In genomic region chr19:10686661-10687517, GRCh38 we compare ENCODE assay signal across 11 cellular contexts. TPM values are rescaled to one million over a fixed set of nuclear protein-coding genes. Genes with fewer than 3 reads are reported as not detected.
A peak's percentile ranks its signal among the peaks of the same experiment; 100 is the strongest.
DNase-seq lines count a peak whose midpoint lies in the region; ATAC-seq and TF ChIP-seq lines count a peak whose summit lies in the region.
"Had no signal": no experiment of that assay in that cellular context is flagged by ENCODE, and none has a peak within 500 bp of the region (broad histone marks: within the 10 kb centered on the region; RNA-seq: fewer than 3 reads in every experiment).

No MANE protein-coding gene starts in this region.

- no peak for TF ChIP-seq EP300 in sigmoid colon (IDR thresholded peaks at IDR 0.05)

- no peak overlapping the region for H3K9ac ChIP-seq in mammary epithelial cell (ENCODE audit: insufficient read depth, low read length)

- H3K4me2 ChIP-seq in mammary epithelial cell (ENCODE audit: insufficient read depth, low read depth, low read length): no peak overlapping the region

- peaks cover 40% of the 10 kb centered on the region for H3K79me2 ChIP-seq in mammary epithelial cell (ENCODE audit: insufficient read depth, low read length)

- in situ Hi-C loops in mammary epithelial cell (cut with MboI; ENCODE audit: low sequenced_read_pairs in 2 of 2): no loop called here

- intact Hi-C loops in mammary epithelial cell (cut with micrococcal nuclease): no loop called here
- intact Hi-C loops in breast epithelium (cut with DNase I; ENCODE audit: low total_unique reads): no loop called here
- intact Hi-C loops in vagina (cut with DNase I): no loop called here
- intact Hi-C loops in sigmoid colon (cut with DNase I): no loop called here

- H4K20me1 ChIP-seq in mammary epithelial cell (ENCODE audit: insufficient read depth, low read length): no peaks in the 10 kb centered on the region

- ATAC-seq in HG02840 (IDR thresholded peaks at IDR 0.05; ENCODE audit: low FRiP score, unreplicated experiment): no peak

- BruUV-seq in mammary epithelial cell (replicated peaks; lab: Mats Ljungman, UMichigan): no TSS peak

- H3K4me1 ChIP-seq in mammary epithelial cell (ENCODE audit: insufficient read depth, low read length) (no peaks in the 10 kb centered on the region), breast epithelium (no peaks in the 10 kb centered on the region), vagina (peaks cover 14% of the 10 kb centered on the region), sigmoid colon (no peaks in the 10 kb centered on the region)

- H3K4me3 ChIP-seq in mammary epithelial cell (replicated peaks in 1 of 3; ENCODE audit: insufficient read depth in 1 of 3, low read depth in 2 of 3, low read length in 3 of 3): no peak overlapping the region
- no peak overlapping the region for H3K4me3 ChIP-seq in breast epithelium
- no peak overlapping the region for H3K4me3 ChIP-seq in epithelial cell of esophagus (ENCODE audit: low read length)
- H3K4me3 ChIP-seq in vagina: no peak overlapping the region
- H3K4me3 ChIP-seq in sigmoid colon: no peak overlapping the region
- H3K4me3 ChIP-seq: SK-N-MC had no signal

- TF ChIP-seq CTCF in mammary epithelial cell (conservative IDR thresholded peaks at IDR 0.05 in 1 of 2, IDR thresholded peaks at IDR 0.05 in 1 of 2; ENCODE audit: extremely low read depth in 1 of 2, insufficient read depth in 1 of 2, low read depth in 1 of 2, low read length in 2 of 2) (no peak), breast epithelium (IDR thresholded peaks at IDR 0.05) (no peak), epithelial cell of esophagus (IDR thresholded peaks at IDR 0.05; ENCODE audit: insufficient read depth, low read depth, low read length, missing control alignments) (no peak), vagina (IDR thresholded peaks at IDR 0.05) (no peak), sigmoid colon (IDR thresholded peaks at IDR 0.05) (no peak)

- DNase-seq in mammary epithelial cell: peak; percentile 29
- DNase-seq in breast epithelium (ENCODE audit: low spot score in 2 of 2): no peak
- peak; percentile 78 for DNase-seq in epithelial cell of esophagus (ENCODE audit: low read depth)
- DNase-seq in inferior parietal cortex (ENCODE audit: extremely low spot score): peak; percentile 76
- no peak for DNase-seq in vagina (ENCODE audit: extremely low spot score in 2 of 2)
- no peak for DNase-seq in sigmoid colon
- DNase-seq in activated effector memory CD4-positive, alpha-beta T cell treated with Interleukin-2 at 50 U/mL for 16 hours: no peak
- DNase-seq: activated CD4-positive, alpha-beta T cell treated with anti-CD3 and anti-CD28 coated beads, Interleukin-2, amount 50 U/mL, for 48 hours; NCI-H526 treated with DMSO at 0.1 percent for 48 hours had no signal

- TF ChIP-seq POLR2A in breast epithelium (IDR thresholded peaks at IDR 0.05) (no peak), vagina (IDR thresholded peaks at IDR 0.05) (no peak), sigmoid colon (IDR thresholded peaks at IDR 0.05) (no peak)

- H3K27ac ChIP-seq in mammary epithelial cell (ENCODE audit: insufficient read depth, low read depth, low read length) (no peak overlapping the region), breast epithelium (no peak overlapping the region), vagina (peak overlapping the region; percentile 22), sigmoid colon (no peak overlapping the region)
- H3K27ac ChIP-seq: SK-N-MC had no signal

- 81% methylated on average over 19 of the region's 31 CpGs for WGBS in mammary epithelial cell (ENCODE audit: low coverage, missing lambda C conversion rate)
- WGBS in sigmoid colon, 2 donors: 85 to 88% methylated on average over 31 of the region's 31 CpGs

- CTCF ChIA-PET in mammary epithelial cell (lab: Charles Lee; ENCODE audit: low non-redundant PET): no interaction called here

- no peaks in the 10 kb centered on the region for H3K9me3 ChIP-seq in mammary epithelial cell (replicated peaks; ENCODE audit: insufficient read depth, low read length)
- no peaks in the 10 kb centered on the region for H3K9me3 ChIP-seq in breast epithelium
- H3K9me3 ChIP-seq in vagina: no peaks in the 10 kb centered on the region
- no peaks in the 10 kb centered on the region for H3K9me3 ChIP-seq in sigmoid colon

- H2AFZ ChIP-seq in mammary epithelial cell (ENCODE audit: low read depth, low read length): no peak overlapping the region

- dilution Hi-C loops in mammary epithelial cell (cut with HindIII; ENCODE audit: low sequenced_read_pairs): no loop called here

- H3K27me3 ChIP-seq in mammary epithelial cell (ENCODE audit: insufficient read depth, low read length): no peaks in the 10 kb centered on the region
- no peaks in the 10 kb centered on the region for H3K27me3 ChIP-seq in breast epithelium
- H3K27me3 ChIP-seq in vagina: no peaks in the 10 kb centered on the region
- H3K27me3 ChIP-seq in sigmoid colon: no peaks in the 10 kb centered on the region

- H3K36me3 ChIP-seq in mammary epithelial cell (ENCODE audit: insufficient read depth, low read length): peaks cover 43% of the 10 kb centered on the region
- peaks cover 21% of the 10 kb centered on the region for H3K36me3 ChIP-seq in breast epithelium
- H3K36me3 ChIP-seq in vagina: peaks cover 0 to 84% of the 10 kb centered on the region in 2 donors
- peaks cover 46 to 100% (median 76%) of the 10 kb centered on the region in 4 donors for H3K36me3 ChIP-seq in sigmoid colon

RNA-seq across cellular contexts. Expression of gene QTRT1, which starts 14.3 kb away (rescaled TPM):
- 10 to 100 TPM; 22.2 to 42.7 TPM for total RNA-seq in mammary epithelial cell
- polyA plus RNA-seq in mammary epithelial cell: 35.4 TPM
- 5.5 TPM for polyA minus RNA-seq in mammary epithelial cell
- total RNA-seq in breast epithelium: 10 to 100 TPM; 29.0 to 47.5 (median 31.2) TPM
- total RNA-seq in vagina: 36.3 TPM
- total RNA-seq in sigmoid colon: 10 to 100 TPM; 21.7 to 34.2 (median 29.7) TPM
- 10 to 100 TPM; 64.9 to 93.6 (median 69.8) TPM for polyA plus RNA-seq in sigmoid colon

RNA-seq across cellular contexts. Expression of gene DNM2, which starts 31.0 kb away (rescaled TPM):
- total RNA-seq in mammary epithelial cell (100 to 1,000 TPM in 1 of 2 donors, 10 to 100 TPM in 1; 95.9 to 125 TPM), breast epithelium (10 to 100 TPM; 83.1 to 98.6 (median 84.5) TPM), vagina (128 TPM), sigmoid colon (10 to 100 TPM; 53.2 to 96.7 (median 64.1) TPM)
- polyA plus RNA-seq in mammary epithelial cell (60.2 TPM), sigmoid colon (100 to 1,000 TPM; 152 to 326 (median 222) TPM)
- 219 TPM for polyA minus RNA-seq in mammary epithelial cell

RNA-seq across cellular contexts. Expression of gene ILF3, which starts 32.7 kb away (rescaled TPM):
- total RNA-seq in mammary epithelial cell (100 to 1,000 TPM in 1 of 2 donors, 10 to 100 TPM in 1; 75.5 to 252 TPM), breast epithelium (100 to 1,000 TPM in 2 of 3 donors, 10 to 100 TPM in 1; 80.2 to 166 (median 115) TPM), vagina (125 TPM), sigmoid colon (100 to 1,000 TPM in 2 of 4 donors, 10 to 100 TPM in 2; 83.5 to 109 (median 94.8) TPM)
- polyA plus RNA-seq in mammary epithelial cell (139 TPM), sigmoid colon (100 to 1,000 TPM in 1 of 3 donors, 10 to 100 TPM in 2; 25.7 to 146 (median 30.6) TPM)
- 177 TPM for polyA minus RNA-seq in mammary epithelial cell

Comparison
In these comparisons a context has a peak if more than half of its experiments do, and no peak if none do; other contexts are left out.
1. DNase-seq: peak in mammary epithelial cell (single experiment), epithelial cell of esophagus (single experiment) and inferior parietal cortex (single experiment); none in breast epithelium (0 of 2), vagina (0 of 2), sigmoid colon (single experiment) and activated effector memory CD4-positive, alpha-beta T cell treated with Interleukin-2 at 50 U/mL for 16 hours (single experiment).